ENCODE assay signal across 11 cellular contexts in the genomic region with DNA sequence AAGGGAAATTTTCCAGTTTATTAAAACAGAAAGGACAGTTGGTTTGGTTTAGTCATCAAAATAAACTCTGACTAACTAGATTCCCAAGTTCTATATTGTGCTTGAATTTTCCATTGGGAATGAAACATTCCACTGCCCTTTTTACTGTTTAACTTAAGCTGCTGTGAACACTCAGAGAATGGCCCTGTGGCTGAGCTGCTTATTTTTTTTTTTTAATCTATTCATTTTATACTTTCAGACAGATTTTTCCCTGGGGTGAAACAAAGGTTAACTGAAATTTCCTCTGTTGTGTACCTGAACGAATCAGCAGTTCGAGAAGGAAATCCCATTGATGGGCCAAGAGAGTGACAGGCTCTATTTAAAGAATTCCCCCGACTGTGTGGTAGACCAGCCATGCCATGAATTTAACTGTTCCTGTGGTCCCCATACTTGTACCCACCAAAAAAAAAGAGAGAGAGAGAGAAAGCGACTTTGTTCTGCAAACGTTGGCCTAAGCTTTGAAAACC.
A peak's percentile ranks its signal among the peaks of the same experiment; 100 is the strongest.
DNase-seq lines count a peak whose midpoint lies in the region; ATAC-seq and TF ChIP-seq lines count a peak whose summit lies in the region.
"Had no signal": no experiment of that assay in that cellular context is flagged by ENCODE, and none has a peak within 500 bp of the region (broad histone marks: within the 10 kb centered on the region; RNA-seq: fewer than 3 reads in every experiment).

No MANE protein-coding gene starts in this region.

- no peaks in the 10 kb centered on the region for H3K79me2 ChIP-seq in osteoblast (ENCODE audit: insufficient read depth, low read length)

- H3K27ac Mint-ChIP-seq in natural killer cell treated with Interleukin-12 subunit alpha and Interleukin-12 subunit beta and Interleukin-15 and Interleukin-18, amount 100 ng/mL, for 72 hours, result no peak overlapping the region
- H3K27ac Mint-ChIP-seq: dendritic cell treated with granulocyte-macrophage colony-stimulating factor and Interleukin-4, amounts not matched to agents 40 ng/mL and 50 ng/mL, for 4 days had no signal

- H3K9me3 Mint-ChIP-seq in natural killer cell treated with Interleukin-12 subunit alpha and Interleukin-12 subunit beta and Interleukin-15 and Interleukin-18, amount 100 ng/mL, for 72 hours, result no peaks in the 10 kb centered on the region
- H3K9me3 Mint-ChIP-seq: dendritic cell treated with granulocyte-macrophage colony-stimulating factor and Interleukin-4, amounts not matched to agents 40 ng/mL and 50 ng/mL, for 4 days had no signal

- ATAC-seq in HG02852 (IDR thresholded peaks at IDR 0.05; ENCODE audit: unreplicated experiment), result peak; percentile 76
- ATAC-seq in natural killer cell treated with Interleukin-12 subunit alpha and Interleukin-12 subunit beta and Interleukin-15 and Interleukin-18, amount 100 ng/mL, for 72 hours, result no peak

- H3K27me3 Mint-ChIP-seq in natural killer cell treated with Interleukin-12 subunit alpha and Interleukin-12 subunit beta and Interleukin-15 and Interleukin-18, amount 100 ng/mL, for 72 hours, result no peaks in the 10 kb centered on the region
- H3K27me3 Mint-ChIP-seq: dendritic cell treated with granulocyte-macrophage colony-stimulating factor and Interleukin-4, amounts not matched to agents 40 ng/mL and 50 ng/mL, for 4 days had no signal

- no peaks in the 10 kb centered on the region for H4K20me1 ChIP-seq in osteoblast (ENCODE audit: insufficient read depth, low read length)

- H3K9me3 ChIP-seq in osteoblast (ENCODE audit: low read depth, low read length), result no peaks in the 10 kb centered on the region
- H3K9me3 ChIP-seq: thyroid gland had no signal

- H3K27ac ChIP-seq in osteoblast (ENCODE audit: low read depth, low read length), result peak overlapping the region; percentile 87
- H3K27ac ChIP-seq: thyroid gland had no signal

- H3K4me3 ChIP-seq in GM12864 (ENCODE audit: low read depth, low read length) (peak overlapping the region; percentile 6; the same call in 1 of the 2 replicates), osteoblast (ENCODE audit: insufficient read depth, low read length) (no peak overlapping the region)
- H3K4me3 ChIP-seq: thyroid gland had no signal

- no peaks in the 10 kb centered on the region for H3K36me3 Mint-ChIP-seq in natural killer cell treated with Interleukin-12 subunit alpha and Interleukin-12 subunit beta and Interleukin-15 and Interleukin-18, amount 100 ng/mL, for 72 hours

- TF ChIP-seq CTCF in GM12864 (IDR thresholded peaks at IDR 0.05; ENCODE audit: low read depth, low read length, missing control alignments) (no peak), osteoblast (IDR thresholded peaks at IDR 0.05; ENCODE audit: extremely low read depth, low read depth, low read length) (no peak)

- H2AFZ ChIP-seq in osteoblast (ENCODE audit: low read length), result no peak overlapping the region

- H3K4me1 Mint-ChIP-seq in natural killer cell treated with Interleukin-12 subunit alpha and Interleukin-12 subunit beta and Interleukin-15 and Interleukin-18, amount 100 ng/mL, for 72 hours (ENCODE audit: low read depth in 2 of 2), result peaks cover 0 to 8% of the 10 kb centered on the region in 2 donors

- peaks cover 18% of the 10 kb centered on the region for H3K4me1 ChIP-seq in osteoblast (ENCODE audit: insufficient read depth, low read length)
- H3K4me1 ChIP-seq: thyroid gland had no signal

- no peaks in the 10 kb centered on the region for H3K27me3 ChIP-seq in osteoblast (ENCODE audit: insufficient read depth, low read length)
- H3K27me3 ChIP-seq: thyroid gland had no signal

- DNase-seq in GM12864 (ENCODE audit: low read depth) (no peak), amniotic stem cell (lab: John Stamatoyannopoulos, UW) (peak; percentile 42), osteoblast (ENCODE audit: insufficient read length, low spot score, missing footprints) (peak; percentile 58), COR-L47 (lab: John Stamatoyannopoulos, UW) (no peak)
- DNase-seq in natural killer cell treated with Interleukin-12 subunit alpha and Interleukin-12 subunit beta and Interleukin-15 and Interleukin-18, amount 100 ng/mL, for 72 hours (ENCODE audit: low spot score), result no peak
- DNase-seq in activated CD4-positive, alpha-beta T cell treated with anti-CD3 and anti-CD28 coated beads for 48 hours, result no peak
- DNase-seq in central memory CD4-positive, alpha-beta T cell, result no peak
- DNase-seq: posterior cingulate gyrus, thyroid gland had no signal

- H3K4me3 Mint-ChIP-seq in natural killer cell treated with Interleukin-12 subunit alpha and Interleukin-12 subunit beta and Interleukin-15 and Interleukin-18, amount 100 ng/mL, for 72 hours, result no peak overlapping the region
- H3K4me3 Mint-ChIP-seq: dendritic cell treated with granulocyte-macrophage colony-stimulating factor and Interleukin-4, amounts not matched to agents 40 ng/mL and 50 ng/mL, for 4 days had no signal

- no peaks in the 10 kb centered on the region for H3K36me3 ChIP-seq in osteoblast (ENCODE audit: insufficient read depth, low read length)
- H3K36me3 ChIP-seq: thyroid gland had no signal

- peak overlapping the region; percentile 66 for H3K4me2 ChIP-seq in osteoblast (ENCODE audit: insufficient read depth, low read length)

Comparison
In these comparisons a context has a peak if more than half of its experiments do, and no peak if none do; other contexts are left out.
1. DNase-seq: peak in amniotic stem cell (single experiment) and osteoblast (single experiment); none in GM12864 (single experiment), natural killer cell treated with Interleukin-12 subunit alpha and Interleukin-12 subunit beta and Interleukin-15 and Interleukin-18, amount 100 ng/mL, for 72 hours (single experiment), activated CD4-positive, alpha-beta T cell treated with anti-CD3 and anti-CD28 coated beads for 48 hours (single experiment), COR-L47 (single experiment) and central memory CD4-positive, alpha-beta T cell (single experiment).